ENCODE assay signal across 15 cellular contexts in the genomic region with DNA sequence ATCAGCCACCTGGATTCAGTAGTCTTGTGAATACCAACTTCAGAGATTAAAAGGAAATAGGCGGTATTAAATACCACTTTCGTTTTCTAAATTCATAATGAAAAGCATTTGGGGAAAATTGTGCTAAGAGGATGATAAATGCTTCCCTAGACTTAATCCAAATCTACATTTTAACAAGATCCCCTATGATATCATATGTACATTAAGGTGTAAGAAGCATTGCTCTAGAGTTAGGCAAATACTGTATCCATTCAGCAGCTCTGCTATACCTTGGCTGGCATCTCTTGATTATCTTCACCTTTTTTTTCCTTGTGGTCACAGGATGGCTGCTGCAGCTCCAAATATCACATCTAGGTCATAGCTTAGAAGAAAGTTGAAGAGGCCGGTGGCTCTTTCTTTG.
"Had no signal": no experiment of that assay in that cellular context is flagged by ENCODE, and none has a peak within 500 bp of the region (broad histone marks: within the 10 kb centered on the region; RNA-seq: fewer than 3 reads in every experiment).

No MANE protein-coding gene starts in this region.

- H3K9me3 ChIP-seq: SJCRH30 had no signal

- H3K27ac Mint-ChIP-seq: activated naive CD8-positive, alpha-beta T cell treated with anti-CD3 and anti-CD28 coated beads, Interleukin-2, amount 10 ng/mL, durations not matched to agents 7 days and 5 days; nephron progenitor cell had no signal

- H3K27me3 Mint-ChIP-seq: activated naive CD8-positive, alpha-beta T cell treated with anti-CD3 and anti-CD28 coated beads, Interleukin-2, amount 10 ng/mL, durations not matched to agents 7 days and 5 days; progenitor cell of endocrine pancreas had no signal

- H3K4me3 ChIP-seq: SJCRH30, skin epidermis had no signal

- H3K4me1 ChIP-seq: SJCRH30 had no signal

- H3K9me3 Mint-ChIP-seq: activated naive CD8-positive, alpha-beta T cell treated with anti-CD3 and anti-CD28 coated beads, Interleukin-2, amount 10 ng/mL, durations not matched to agents 7 days and 5 days; nephron progenitor cell had no signal

- ATAC-seq: left ventricle myocardium superior, right cardiac atrium had no signal

- H3K4me1 Mint-ChIP-seq: nephron progenitor cell had no signal

- DNase-seq: activated CD4-positive, CD25-positive, alpha-beta regulatory T cell; activated naive CD8-positive, alpha-beta T cell treated with anti-CD3 and anti-CD28 coated beads, Interleukin-2, amount 10 ng/mL, durations not matched to agents 7 days and 5 days; anterior cingulate cortex; brain microvascular endothelial cell; dermis blood vessel endothelial cell; foreskin melanocyte; kidney glomerular epithelial cell; left ventricle myocardium superior; mesendoderm; nephron progenitor cell; right cardiac atrium; SJCRH30; stimulated activated CD4-positive, alpha-beta T cell treated with anti-CD3 and anti-CD28 coated beads, Interleukin-4, amount 100 ng/mL, for 24 hours had no signal

- H3K4me3 Mint-ChIP-seq: activated naive CD8-positive, alpha-beta T cell treated with anti-CD3 and anti-CD28 coated beads, Interleukin-2, amount 10 ng/mL, durations not matched to agents 7 days and 5 days; nephron progenitor cell had no signal
